8 cellular contexts compared by ENCODE assay signal in the genomic region with DNA sequence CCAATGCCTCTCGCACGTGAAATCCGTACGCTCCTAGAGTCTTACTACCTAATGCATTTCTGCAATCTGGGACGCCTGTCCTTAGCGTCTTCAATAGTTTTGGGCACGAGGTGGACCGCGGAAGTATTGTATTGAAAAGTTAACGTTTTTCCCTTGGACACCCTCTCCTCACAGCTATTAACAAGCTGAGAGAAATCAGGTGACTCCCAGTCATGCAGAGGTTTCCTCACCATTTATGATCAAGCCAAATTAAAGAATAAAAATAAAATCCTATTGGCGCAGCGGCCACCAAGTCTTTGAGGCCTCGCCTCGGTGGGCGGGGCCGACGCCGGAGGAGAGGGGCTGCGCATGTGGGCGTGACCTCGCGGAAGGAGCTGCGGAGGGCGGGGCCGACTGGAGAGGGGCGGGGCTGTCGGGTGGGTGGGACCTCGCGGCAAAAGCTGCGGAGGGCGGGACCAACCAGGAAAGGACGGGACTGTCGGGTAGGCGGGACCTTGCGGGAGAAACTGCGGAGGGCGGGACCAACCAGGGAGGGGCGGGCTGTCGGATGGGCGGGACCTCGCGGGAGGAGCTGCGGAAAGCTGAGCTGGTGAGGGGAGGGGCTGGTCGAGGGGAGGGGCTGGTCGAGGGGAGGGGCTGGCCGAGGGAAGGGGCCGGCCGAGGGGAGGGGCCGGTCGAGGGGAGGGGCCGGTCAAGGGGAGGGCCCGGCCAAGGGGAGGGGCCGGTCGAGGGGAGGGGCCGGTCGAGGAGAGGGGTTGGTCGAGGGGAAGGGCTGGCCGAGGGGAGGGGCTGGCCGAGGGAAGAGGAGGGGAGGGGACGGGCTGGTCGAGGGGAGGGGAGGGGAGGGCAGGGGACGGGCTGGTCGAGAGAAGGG. TPM values are rescaled to one million over a fixed set of nuclear protein-coding genes. Genes with fewer than 3 reads are reported as not detected.
DNase-seq lines count a peak whose midpoint lies in the region; ATAC-seq, FAIRE-seq and TF ChIP-seq lines count a peak whose summit lies in the region.

No MANE protein-coding gene starts in this region.

- H3K4me3 ChIP-seq in ACC112 (ENCODE audit: low read depth, low read length) (peak overlapping the region; percentile 75), keratinocyte (ENCODE audit: control insufficient read depth in 2 of 3, extremely low read depth in 1 of 3, insufficient read depth in 2 of 3, low read depth in 1 of 3, low read length in 3 of 3) (peak overlapping the region; percentile 29 to 60 (median 44))

- H3K36me3 ChIP-seq in ACC112 (ENCODE audit: insufficient read depth, low read length) (no peaks in the 10 kb centered on the region), keratinocyte (ENCODE audit: control insufficient read depth in 2 of 2, extremely low read depth in 1 of 2, insufficient read depth in 2 of 2, low read length in 2 of 2) (peaks cover 0 to 2% of the 10 kb centered on the region in 2 experiments)

- peak overlapping the region; percentile 90 for H3K4me2 ChIP-seq in keratinocyte (ENCODE audit: control insufficient read depth, extremely low read depth, insufficient read depth, low read depth, low read length)

- TF ChIP-seq CTCF in keratinocyte (optimal IDR thresholded peaks at IDR 0.05 in 1 of 3, IDR thresholded peaks at IDR 0.05 in 1 of 3, conservative IDR thresholded peaks at IDR 0.05 in 1 of 3; ENCODE audit: extremely low read depth in 1 of 3, insufficient read depth in 2 of 3, low read length in 3 of 3): no peak

- no peaks in the 10 kb centered on the region for H3K9me3 ChIP-seq in keratinocyte (ENCODE audit: control insufficient read depth, low read depth, low read length)

- ATAC-seq in GM19035 (IDR thresholded peaks at IDR 0.05; ENCODE audit: unreplicated experiment) (peak; percentile 53), HG03432 (IDR thresholded peaks at IDR 0.05; ENCODE audit: unreplicated experiment) (peak; percentile 46)

- H4K20me1 ChIP-seq in keratinocyte (ENCODE audit: control insufficient read depth, extremely low read depth, insufficient read depth, low read length): no peaks in the 10 kb centered on the region

- peak; percentile 91 for DNase-seq in NCI-H510A (lab: John Stamatoyannopoulos, UW)
- DNase-seq in activated CD4-positive, alpha-beta T cell treated with anti-CD3 and anti-CD28 coated beads for 24 hours (ENCODE audit: low read depth in 2 of 2): peak; percentile 94 to 95
- peak; percentile 87 to 91 for DNase-seq in cerebellar nuclear complex (lab: John Stamatoyannopoulos, UW)
- DNase-seq in keratinocyte (ENCODE audit: low read depth, low spot score): peak; percentile 90
- DNase-seq in stimulated activated CD4-positive, alpha-beta T cell treated with anti-CD3 and anti-CD28 coated beads, Interleukin-12 subunit alpha, Interleukin-12 subunit beta, amount 100 ng/mL, for 24 hours (ENCODE audit: low read depth in 2 of 2): peak; percentile 95

- dilution Hi-C loops in keratinocyte (cut with MboI; ENCODE audit: extremely low pct_ligation_motif_present, low sequenced_read_pairs): no loop called here

- H3K27me3 ChIP-seq in ACC112 (ENCODE audit: insufficient read depth, low read length): peaks cover 46% of the 10 kb centered on the region
- H3K27me3 ChIP-seq in keratinocyte (ENCODE audit: control insufficient read depth, extremely low read depth, insufficient read depth, low read length): peaks cover 4% of the 10 kb centered on the region

- peak overlapping the region; percentile 92 for H2AFZ ChIP-seq in ACC112 (ENCODE audit: low read length, unreplicated experiment)
- H2AFZ ChIP-seq in keratinocyte (ENCODE audit: control insufficient read depth, low read length): peak overlapping the region; percentile 24

- H3K79me2 ChIP-seq in ACC112 (ENCODE audit: control insufficient read depth, insufficient read depth, low read length, unreplicated experiment) (no peaks in the 10 kb centered on the region), keratinocyte (ENCODE audit: control insufficient read depth, insufficient read depth, low read length) (no peaks in the 10 kb centered on the region)

- H3K9ac ChIP-seq in keratinocyte (ENCODE audit: control insufficient read depth, extremely low read depth, insufficient read depth, low read length): peak overlapping the region; percentile 39

- H3K9me1 ChIP-seq in keratinocyte (ENCODE audit: control insufficient read depth, extremely low read depth, insufficient read depth, low read length): no peaks in the 10 kb centered on the region

- H3K4me1 ChIP-seq in ACC112 (ENCODE audit: control insufficient read depth, insufficient read depth, low read length, unreplicated experiment) (peaks cover 4% of the 10 kb centered on the region), keratinocyte (ENCODE audit: control insufficient read depth, extremely low read depth, insufficient read depth, low read length) (peaks cover 3% of the 10 kb centered on the region)

- peak; percentile 32 for FAIRE-seq in keratinocyte (lab: Jason Lieb, UNC)

- H3K27ac ChIP-seq in ACC112 (ENCODE audit: low read depth, low read length): no peak overlapping the region
- peak overlapping the region; percentile 22 for H3K27ac ChIP-seq in keratinocyte (ENCODE audit: control insufficient read depth, insufficient read depth, low read length)

RNA-seq across cellular contexts. Expression of a gene that starts 1.1 kb away (rescaled TPM):
- polyA plus RNA-seq in keratinocyte: 63.0 to 105 TPM (median 67.0 TPM) in 3 replicates
- 28.9 TPM for polyA plus RNA-seq in keratinocyte (2011; ENCODE audit: low read depth)
- polyA plus RNA-seq in keratinocyte (2011; cell fraction: cytosol; rRNA removed): 65.8 and 119 TPM in 2 replicates
- 43.6 and 53.4 TPM in 2 replicates for polyA plus RNA-seq in keratinocyte (2011; cell fraction: nucleus; rRNA removed)
- polyA plus RNA-seq in keratinocyte (2012; ENCODE audit: low replicate concordance): 50.5 and 65.1 TPM in 2 replicates
- 25.3 to 133 TPM (median 86.3 TPM) in 3 replicates for polyA minus RNA-seq in keratinocyte
- 84.0 TPM for polyA minus RNA-seq in keratinocyte (2011; cell fraction: cytosol; rRNA and poly(A)+ RNA removed)
- 30.6 and 57.9 TPM in 2 replicates for polyA minus RNA-seq in keratinocyte (2011; cell fraction: nucleus; rRNA and poly(A)+ RNA removed)
